Comparison of ENCODE assay signal across 15 cellular contexts in the genomic region with DNA sequence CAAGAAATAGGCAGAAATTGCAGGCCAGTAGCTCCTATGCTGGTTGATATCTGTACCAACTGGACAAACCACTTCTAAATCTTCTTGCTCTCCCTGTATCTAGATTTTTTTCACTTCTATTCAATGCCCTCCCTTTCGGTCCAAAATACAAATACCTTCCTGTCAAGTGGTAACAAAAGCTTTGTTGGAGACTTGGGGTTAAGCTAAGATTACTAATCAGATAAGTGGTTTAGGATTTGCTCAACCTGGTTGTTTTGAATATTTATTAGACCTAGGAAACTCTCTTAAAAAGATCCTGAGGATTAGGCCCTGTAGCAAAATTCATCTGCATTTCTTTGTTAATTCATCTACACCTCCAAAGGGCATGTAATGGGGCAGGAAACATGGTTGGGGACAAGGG.
"Had no signal": no experiment of that assay in that cellular context is flagged by ENCODE, and none has a peak within 500 bp of the region (broad histone marks: within the 10 kb centered on the region; RNA-seq: fewer than 3 reads in every experiment).

No MANE protein-coding gene starts in this region.

- H3K9me3 Mint-ChIP-seq: nephron progenitor cell; stimulated activated naive B cell treated with anti-CD40 and anti-IgM and Interleukin-4, amounts not matched to agents 10 μg/mL and 1 μg/mL and 100 μg/mL, for 72 hours had no signal

- H3K9me3 ChIP-seq: esophagus muscularis mucosa, gastroesophageal sphincter, left ventricle myocardium inferior, thoracic aorta had no signal

- H3K27ac Mint-ChIP-seq: nephron progenitor cell; progenitor cell of endocrine pancreas; stimulated activated naive B cell treated with anti-CD40 and anti-IgM and Interleukin-4, amounts not matched to agents 10 μg/mL and 1 μg/mL and 100 μg/mL, for 72 hours had no signal

- H3K4me3 Mint-ChIP-seq: nephron progenitor cell; stimulated activated naive B cell treated with anti-CD40 and anti-IgM and Interleukin-4, amounts not matched to agents 10 μg/mL and 1 μg/mL and 100 μg/mL, for 72 hours had no signal

- H3K36me3 Mint-ChIP-seq: stimulated activated naive B cell treated with anti-CD40 and anti-IgM and Interleukin-4, amounts not matched to agents 10 μg/mL and 1 μg/mL and 100 μg/mL, for 72 hours had no signal

- H3K4me1 ChIP-seq: esophagus muscularis mucosa, gastroesophageal sphincter, heart right ventricle, left ventricle myocardium inferior had no signal

- DNase-seq: activated CD4-positive, alpha-beta T cell treated with anti-CD3 and anti-CD28 coated beads, Interleukin-2, amount 50 U/mL, for 1 hour; activated CD8-positive, alpha-beta memory T cell treated with anti-CD3 and anti-CD28 coated beads, Interleukin-2, amount 50 U/mL, for 4 hours; activated effector memory CD4-positive, alpha-beta T cell treated with anti-CD3 and anti-CD28 coated beads, Interleukin-2, amount 50 U/mL, for 16 hours; activated naive CD4-positive, alpha-beta T cell treated with anti-CD3 and anti-CD28 coated beads, Interleukin-2, amount 50 U/mL, for 16 hours; activated T-cell treated with anti-CD3 and anti-CD28 coated beads, Interleukin-2, amount 50 U/mL, for 48 hours; aorta; effector CD4-positive, alpha-beta T cell; heart right ventricle; left ventricle myocardium inferior; nephron progenitor cell; stimulated activated naive B cell treated with anti-CD40 and anti-IgM and Interleukin-4, amounts not matched to agents 10 μg/mL and 1 μg/mL and 100 μg/mL, for 72 hours had no signal

- H3K4me3 ChIP-seq: esophagus muscularis mucosa, gastroesophageal sphincter, heart right ventricle, left ventricle myocardium inferior, thoracic aorta had no signal

- H3K27ac ChIP-seq: esophagus muscularis mucosa, gastroesophageal sphincter, heart right ventricle, left ventricle myocardium inferior, thoracic aorta had no signal

- H3K27me3 ChIP-seq: esophagus muscularis mucosa, gastroesophageal sphincter, heart right ventricle had no signal

- H3K4me1 Mint-ChIP-seq: stimulated activated naive B cell treated with anti-CD40 and anti-IgM and Interleukin-4, amounts not matched to agents 10 μg/mL and 1 μg/mL and 100 μg/mL, for 72 hours had no signal

- H3K36me3 ChIP-seq: esophagus muscularis mucosa, gastroesophageal sphincter, heart right ventricle, left ventricle myocardium inferior, thoracic aorta had no signal

- H3K27me3 Mint-ChIP-seq: progenitor cell of endocrine pancreas; stimulated activated naive B cell treated with anti-CD40 and anti-IgM and Interleukin-4, amounts not matched to agents 10 μg/mL and 1 μg/mL and 100 μg/mL, for 72 hours had no signal
